1 cellular context compared by ENCODE assay signal in the genomic region with DNA sequence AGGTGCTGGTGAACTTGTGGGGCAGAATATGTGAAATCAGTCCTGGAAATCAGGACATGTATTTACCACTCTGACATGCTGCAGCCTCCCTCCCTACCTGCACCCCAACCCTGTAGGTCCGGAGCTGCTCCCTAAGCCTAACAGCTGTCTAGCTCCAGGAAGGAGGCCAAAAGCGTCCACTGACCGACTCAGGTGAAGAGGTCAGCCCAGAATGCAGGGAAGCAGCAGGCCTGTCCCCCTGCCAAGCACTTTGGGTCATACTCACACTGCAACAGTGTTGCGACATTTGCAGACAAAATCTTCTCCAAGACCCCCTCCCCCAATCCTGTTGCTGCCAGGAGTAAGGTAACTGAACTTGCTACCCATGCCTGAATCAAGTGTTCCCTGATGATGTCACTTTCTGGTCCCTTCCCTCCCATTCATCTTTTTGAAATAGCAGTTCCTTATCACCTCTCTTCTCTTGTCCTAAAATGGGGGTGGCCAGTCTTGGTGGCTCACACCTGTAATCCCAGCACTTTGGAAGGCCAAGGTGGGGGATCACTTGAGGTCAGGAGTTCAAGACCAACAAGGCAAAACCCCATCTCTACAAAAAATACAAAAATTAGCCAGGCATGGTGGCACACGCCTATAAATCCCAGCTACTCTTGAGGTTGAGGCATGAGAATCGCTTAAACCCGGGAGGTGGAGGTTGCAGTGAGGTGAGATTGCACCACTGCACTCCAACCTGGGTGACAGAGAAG.
TF ChIP-seq lines count a peak whose summit lies in the region.

No MANE protein-coding gene starts in this region.

TF ChIP-seq in HEK293, 187 proteins besides CTCF, POLR2A, EP300 and RAD21 (continued from another document and continues in another):
- TF ChIP-seq SCRT2 (tag by site-specific recombination; IDR thresholded peaks at IDR 0.05) (peak; percentile 98), ZNF274 (IDR thresholded peaks at IDR 0.05; ENCODE audit: low read length) (no peak), ZNF274 (tag by site-specific recombination; IDR thresholded peaks at IDR 0.05; ENCODE audit: borderline replicate concordance) (no peak), ZNF132 (tag by site-specific recombination; IDR thresholded peaks at IDR 0.05; ENCODE audit: borderline replicate concordance) (no peak), SP7 (tag by site-specific recombination; IDR thresholded peaks at IDR 0.05) (peak; percentile 11; the same call in 1 of the 2 replicates), ZNF350 (tag by site-specific recombination; IDR thresholded peaks at IDR 0.05) (no peak), BCL11A (tag by site-specific recombination; IDR thresholded peaks at IDR 0.05; ENCODE audit: low read depth) (no peak), ZBTB48 (tag by site-specific recombination; IDR thresholded peaks at IDR 0.05) (peak; percentile 56; the same call in 1 of the 2 replicates), ZSCAN23 (tag by site-specific recombination; IDR thresholded peaks at IDR 0.05) (0 out of 2 replicates have a peak, but pooled peaks have one; percentile 29), MYNN (tag by site-specific recombination; IDR thresholded peaks at IDR 0.05; ENCODE audit: borderline replicate concordance) (no peak), ZNF76 (tag by site-specific recombination; IDR thresholded peaks at IDR 0.05; ENCODE audit: borderline replicate concordance, low read depth) (no peak), ZNF433 (tag by site-specific recombination; IDR thresholded peaks at IDR 0.05; ENCODE audit: low read depth) (no peak), ZNF10 (tag by site-specific recombination; IDR thresholded peaks at IDR 0.05) (no peak), ZNF214 (tag by site-specific recombination; IDR thresholded peaks at IDR 0.05; ENCODE audit: borderline replicate concordance) (no peak), ZNF792 (tag by site-specific recombination; IDR thresholded peaks at IDR 0.05) (no peak), ZNF626 (tag by site-specific recombination; IDR thresholded peaks at IDR 0.05) (no peak), BCL11B (tag by site-specific recombination; IDR thresholded peaks at IDR 0.05; ENCODE audit: low read depth) (no peak), ZNF19 (tag by site-specific recombination; IDR thresholded peaks at IDR 0.05; ENCODE audit: low read depth) (no peak), ZNF416 (tag by site-specific recombination; IDR thresholded peaks at IDR 0.05) (no peak), ZNF138 (tag by site-specific recombination; IDR thresholded peaks at IDR 0.05; ENCODE audit: borderline replicate concordance) (no peak), ZNF174 (tag by site-specific recombination; IDR thresholded peaks at IDR 0.05) (no peak), KLF1 (tag by site-specific recombination; IDR thresholded peaks at IDR 0.05) (no peak), MEIS1 (CRISPR knock-in tag; IDR thresholded peaks at IDR 0.05; ENCODE audit: borderline replicate concordance) (no peak), ZNF146 (tag by site-specific recombination; IDR thresholded peaks at IDR 0.05) (no peak)
- TF ChIP-seq, protein P1, sequence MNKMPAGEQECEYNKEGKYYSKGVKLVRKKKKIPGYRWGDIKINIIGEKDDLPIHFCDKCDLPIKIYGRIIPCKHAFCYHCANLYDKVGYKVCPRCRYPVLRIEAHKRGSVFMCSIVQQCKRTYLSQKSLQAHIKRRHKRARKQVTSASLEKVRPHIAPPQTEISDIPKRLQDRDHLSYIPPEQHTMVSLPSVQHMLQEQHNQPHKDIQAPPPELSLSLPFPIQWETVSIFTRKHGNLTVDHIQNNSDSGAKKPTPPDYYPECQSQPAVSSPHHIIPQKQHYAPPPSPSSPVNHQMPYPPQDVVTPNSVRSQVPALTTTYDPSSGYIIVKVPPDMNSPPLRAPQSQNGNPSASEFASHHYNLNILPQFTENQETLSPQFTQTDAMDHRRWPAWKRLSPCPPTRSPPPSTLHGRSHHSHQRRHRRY (tag by site-specific recombination; IDR thresholded peaks at IDR 0.05): no peak
- TF ChIP-seq, protein P2, sequence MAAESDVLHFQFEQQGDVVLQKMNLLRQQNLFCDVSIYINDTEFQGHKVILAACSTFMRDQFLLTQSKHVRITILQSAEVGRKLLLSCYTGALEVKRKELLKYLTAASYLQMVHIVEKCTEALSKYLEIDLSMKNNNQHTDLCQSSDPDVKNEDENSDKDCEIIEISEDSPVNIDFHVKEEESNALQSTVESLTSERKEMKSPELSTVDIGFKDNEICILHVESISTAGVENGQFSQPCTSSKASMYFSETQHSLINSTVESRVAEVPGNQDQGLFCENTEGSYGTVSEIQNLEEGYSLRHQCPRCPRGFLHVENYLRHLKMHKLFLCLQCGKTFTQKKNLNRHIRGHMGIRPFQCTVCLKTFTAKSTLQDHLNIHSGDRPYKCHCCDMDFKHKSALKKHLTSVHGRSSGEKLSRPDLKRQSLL (tag by site-specific recombination; IDR thresholded peaks at IDR 0.05): no peak
- TF ChIP-seq, protein P3, sequence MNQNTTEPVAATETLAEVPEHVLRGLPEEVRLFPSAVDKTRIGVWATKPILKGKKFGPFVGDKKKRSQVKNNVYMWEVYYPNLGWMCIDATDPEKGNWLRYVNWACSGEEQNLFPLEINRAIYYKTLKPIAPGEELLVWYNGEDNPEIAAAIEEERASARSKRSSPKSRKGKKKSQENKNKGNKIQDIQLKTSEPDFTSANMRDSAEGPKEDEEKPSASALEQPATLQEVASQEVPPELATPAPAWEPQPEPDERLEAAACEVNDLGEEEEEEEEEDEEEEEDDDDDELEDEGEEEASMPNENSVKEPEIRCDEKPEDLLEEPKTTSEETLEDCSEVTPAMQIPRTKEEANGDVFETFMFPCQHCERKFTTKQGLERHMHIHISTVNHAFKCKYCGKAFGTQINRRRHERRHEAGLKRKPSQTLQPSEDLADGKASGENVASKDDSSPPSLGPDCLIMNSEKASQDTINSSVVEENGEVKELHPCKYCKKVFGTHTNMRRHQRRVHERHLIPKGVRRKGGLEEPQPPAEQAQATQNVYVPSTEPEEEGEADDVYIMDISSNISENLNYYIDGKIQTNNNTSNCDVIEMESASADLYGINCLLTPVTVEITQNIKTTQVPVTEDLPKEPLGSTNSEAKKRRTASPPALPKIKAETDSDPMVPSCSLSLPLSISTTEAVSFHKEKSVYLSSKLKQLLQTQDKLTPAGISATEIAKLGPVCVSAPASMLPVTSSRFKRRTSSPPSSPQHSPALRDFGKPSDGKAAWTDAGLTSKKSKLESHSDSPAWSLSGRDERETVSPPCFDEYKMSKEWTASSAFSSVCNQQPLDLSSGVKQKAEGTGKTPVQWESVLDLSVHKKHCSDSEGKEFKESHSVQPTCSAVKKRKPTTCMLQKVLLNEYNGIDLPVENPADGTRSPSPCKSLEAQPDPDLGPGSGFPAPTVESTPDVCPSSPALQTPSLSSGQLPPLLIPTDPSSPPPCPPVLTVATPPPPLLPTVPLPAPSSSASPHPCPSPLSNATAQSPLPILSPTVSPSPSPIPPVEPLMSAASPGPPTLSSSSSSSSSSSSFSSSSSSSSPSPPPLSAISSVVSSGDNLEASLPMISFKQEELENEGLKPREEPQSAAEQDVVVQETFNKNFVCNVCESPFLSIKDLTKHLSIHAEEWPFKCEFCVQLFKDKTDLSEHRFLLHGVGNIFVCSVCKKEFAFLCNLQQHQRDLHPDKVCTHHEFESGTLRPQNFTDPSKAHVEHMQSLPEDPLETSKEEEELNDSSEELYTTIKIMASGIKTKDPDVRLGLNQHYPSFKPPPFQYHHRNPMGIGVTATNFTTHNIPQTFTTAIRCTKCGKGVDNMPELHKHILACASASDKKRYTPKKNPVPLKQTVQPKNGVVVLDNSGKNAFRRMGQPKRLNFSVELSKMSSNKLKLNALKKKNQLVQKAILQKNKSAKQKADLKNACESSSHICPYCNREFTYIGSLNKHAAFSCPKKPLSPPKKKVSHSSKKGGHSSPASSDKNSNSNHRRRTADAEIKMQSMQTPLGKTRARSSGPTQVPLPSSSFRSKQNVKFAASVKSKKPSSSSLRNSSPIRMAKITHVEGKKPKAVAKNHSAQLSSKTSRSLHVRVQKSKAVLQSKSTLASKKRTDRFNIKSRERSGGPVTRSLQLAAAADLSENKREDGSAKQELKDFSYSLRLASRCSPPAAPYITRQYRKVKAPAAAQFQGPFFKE (tag by site-specific recombination; IDR thresholded peaks at IDR 0.05; ENCODE audit: borderline replicate concordance): no peak
- TF ChIP-seq, protein P4, sequence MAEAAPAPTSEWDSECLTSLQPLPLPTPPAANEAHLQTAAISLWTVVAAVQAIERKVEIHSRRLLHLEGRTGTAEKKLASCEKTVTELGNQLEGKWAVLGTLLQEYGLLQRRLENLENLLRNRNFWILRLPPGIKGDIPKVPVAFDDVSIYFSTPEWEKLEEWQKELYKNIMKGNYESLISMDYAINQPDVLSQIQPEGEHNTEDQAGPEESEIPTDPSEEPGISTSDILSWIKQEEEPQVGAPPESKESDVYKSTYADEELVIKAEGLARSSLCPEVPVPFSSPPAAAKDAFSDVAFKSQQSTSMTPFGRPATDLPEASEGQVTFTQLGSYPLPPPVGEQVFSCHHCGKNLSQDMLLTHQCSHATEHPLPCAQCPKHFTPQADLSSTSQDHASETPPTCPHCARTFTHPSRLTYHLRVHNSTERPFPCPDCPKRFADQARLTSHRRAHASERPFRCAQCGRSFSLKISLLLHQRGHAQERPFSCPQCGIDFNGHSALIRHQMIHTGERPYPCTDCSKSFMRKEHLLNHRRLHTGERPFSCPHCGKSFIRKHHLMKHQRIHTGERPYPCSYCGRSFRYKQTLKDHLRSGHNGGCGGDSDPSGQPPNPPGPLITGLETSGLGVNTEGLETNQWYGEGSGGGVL (tag by site-specific recombination; IDR thresholded peaks at IDR 0.05): peak; percentile 39; the same call in 1 of the 2 replicates
- TF ChIP-seq, protein P5, sequence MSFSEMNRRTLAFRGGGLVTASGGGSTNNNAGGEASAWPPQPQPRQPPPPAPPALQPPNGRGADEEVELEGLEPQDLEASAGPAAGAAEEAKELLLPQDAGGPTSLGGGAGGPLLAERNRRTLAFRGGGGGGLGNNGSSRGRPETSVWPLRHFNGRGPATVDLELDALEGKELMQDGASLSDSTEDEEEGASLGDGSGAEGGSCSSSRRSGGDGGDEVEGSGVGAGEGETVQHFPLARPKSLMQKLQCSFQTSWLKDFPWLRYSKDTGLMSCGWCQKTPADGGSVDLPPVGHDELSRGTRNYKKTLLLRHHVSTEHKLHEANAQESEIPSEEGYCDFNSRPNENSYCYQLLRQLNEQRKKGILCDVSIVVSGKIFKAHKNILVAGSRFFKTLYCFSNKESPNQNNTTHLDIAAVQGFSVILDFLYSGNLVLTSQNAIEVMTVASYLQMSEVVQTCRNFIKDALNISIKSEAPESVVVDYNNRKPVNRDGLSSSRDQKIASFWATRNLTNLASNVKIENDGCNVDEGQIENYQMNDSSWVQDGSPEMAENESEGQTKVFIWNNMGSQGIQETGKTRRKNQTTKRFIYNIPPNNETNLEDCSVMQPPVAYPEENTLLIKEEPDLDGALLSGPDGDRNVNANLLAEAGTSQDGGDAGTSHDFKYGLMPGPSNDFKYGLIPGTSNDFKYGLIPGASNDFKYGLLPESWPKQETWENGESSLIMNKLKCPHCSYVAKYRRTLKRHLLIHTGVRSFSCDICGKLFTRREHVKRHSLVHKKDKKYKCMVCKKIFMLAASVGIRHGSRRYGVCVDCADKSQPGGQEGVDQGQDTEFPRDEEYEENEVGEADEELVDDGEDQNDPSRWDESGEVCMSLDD (tag by site-specific recombination; IDR thresholded peaks at IDR 0.05): peak; percentile 25; the same call in 1 of the 2 replicates
- TF ChIP-seq, protein P6, sequence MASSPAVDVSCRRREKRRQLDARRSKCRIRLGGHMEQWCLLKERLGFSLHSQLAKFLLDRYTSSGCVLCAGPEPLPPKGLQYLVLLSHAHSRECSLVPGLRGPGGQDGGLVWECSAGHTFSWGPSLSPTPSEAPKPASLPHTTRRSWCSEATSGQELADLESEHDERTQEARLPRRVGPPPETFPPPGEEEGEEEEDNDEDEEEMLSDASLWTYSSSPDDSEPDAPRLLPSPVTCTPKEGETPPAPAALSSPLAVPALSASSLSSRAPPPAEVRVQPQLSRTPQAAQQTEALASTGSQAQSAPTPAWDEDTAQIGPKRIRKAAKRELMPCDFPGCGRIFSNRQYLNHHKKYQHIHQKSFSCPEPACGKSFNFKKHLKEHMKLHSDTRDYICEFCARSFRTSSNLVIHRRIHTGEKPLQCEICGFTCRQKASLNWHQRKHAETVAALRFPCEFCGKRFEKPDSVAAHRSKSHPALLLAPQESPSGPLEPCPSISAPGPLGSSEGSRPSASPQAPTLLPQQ (tag by site-specific recombination; IDR thresholded peaks at IDR 0.05): no peak
- TF ChIP-seq, protein P7, sequence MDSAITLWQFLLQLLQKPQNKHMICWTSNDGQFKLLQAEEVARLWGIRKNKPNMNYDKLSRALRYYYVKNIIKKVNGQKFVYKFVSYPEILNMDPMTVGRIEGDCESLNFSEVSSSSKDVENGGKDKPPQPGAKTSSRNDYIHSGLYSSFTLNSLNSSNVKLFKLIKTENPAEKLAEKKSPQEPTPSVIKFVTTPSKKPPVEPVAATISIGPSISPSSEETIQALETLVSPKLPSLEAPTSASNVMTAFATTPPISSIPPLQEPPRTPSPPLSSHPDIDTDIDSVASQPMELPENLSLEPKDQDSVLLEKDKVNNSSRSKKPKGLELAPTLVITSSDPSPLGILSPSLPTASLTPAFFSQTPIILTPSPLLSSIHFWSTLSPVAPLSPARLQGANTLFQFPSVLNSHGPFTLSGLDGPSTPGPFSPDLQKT (IDR thresholded peaks at IDR 0.05; ENCODE audit: borderline replicate concordance, low read depth, low read length): no peak
- TF ChIP-seq, protein P8, sequence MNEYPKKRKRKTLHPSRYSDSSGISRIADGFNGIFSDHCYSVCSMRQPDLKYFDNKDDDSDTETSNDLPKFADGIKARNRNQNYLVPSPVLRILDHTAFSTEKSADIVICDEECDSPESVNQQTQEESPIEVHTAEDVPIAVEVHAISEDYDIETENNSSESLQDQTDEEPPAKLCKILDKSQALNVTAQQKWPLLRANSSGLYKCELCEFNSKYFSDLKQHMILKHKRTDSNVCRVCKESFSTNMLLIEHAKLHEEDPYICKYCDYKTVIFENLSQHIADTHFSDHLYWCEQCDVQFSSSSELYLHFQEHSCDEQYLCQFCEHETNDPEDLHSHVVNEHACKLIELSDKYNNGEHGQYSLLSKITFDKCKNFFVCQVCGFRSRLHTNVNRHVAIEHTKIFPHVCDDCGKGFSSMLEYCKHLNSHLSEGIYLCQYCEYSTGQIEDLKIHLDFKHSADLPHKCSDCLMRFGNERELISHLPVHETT (tag by site-specific recombination; IDR thresholded peaks at IDR 0.05): no peak
